In genomic region chr4:83224502-83225197, GRCh38 we compare ENCODE assay signal across 16 cellular contexts.
"Had no signal": no experiment of that assay in that cellular context is flagged by ENCODE, and none has a peak within 500 bp of the region (broad histone marks: within the 10 kb centered on the region; RNA-seq: fewer than 3 reads in every experiment).

No MANE protein-coding gene starts in this region.

- H3K36me3 Mint-ChIP-seq: naive B cell had no signal

- H3K27me3 Mint-ChIP-seq: dendritic cell treated with granulocyte-macrophage colony-stimulating factor and Interleukin-4, amounts not matched to agents 40 ng/mL and 50 ng/mL, for 4 days; naive B cell had no signal

- H3K4me3 Mint-ChIP-seq: dendritic cell treated with granulocyte-macrophage colony-stimulating factor and Interleukin-4, amounts not matched to agents 40 ng/mL and 50 ng/mL, for 4 days; neural crest cell had no signal

- FAIRE-seq: kidney had no signal

- ATAC-seq: foreskin keratinocyte, left cardiac atrium, left ventricle myocardium superior had no signal

- DNase-seq: foreskin keratinocyte; kidney; left cardiac atrium; left ventricle myocardium superior; mesenchymal stem cell; midbrain; naive B cell; posterior cingulate gyrus; sigmoid colon; stimulated activated CD4-positive, alpha-beta T cell treated with anti-CD3 and anti-CD28 coated beads, Interleukin-2, amount 100 ng/mL, for 24 hours; stimulated activated naive CD4-positive, alpha-beta T cell; tibial artery; upper lobe of left lung; uterus had no signal

- H3K27ac Mint-ChIP-seq: dendritic cell treated with granulocyte-macrophage colony-stimulating factor and Interleukin-4, amounts not matched to agents 40 ng/mL and 50 ng/mL, for 4 days had no signal

- H3K9me3 Mint-ChIP-seq: dendritic cell treated with granulocyte-macrophage colony-stimulating factor and Interleukin-4, amounts not matched to agents 40 ng/mL and 50 ng/mL, for 4 days; naive B cell had no signal
